In the genomic region with DNA sequence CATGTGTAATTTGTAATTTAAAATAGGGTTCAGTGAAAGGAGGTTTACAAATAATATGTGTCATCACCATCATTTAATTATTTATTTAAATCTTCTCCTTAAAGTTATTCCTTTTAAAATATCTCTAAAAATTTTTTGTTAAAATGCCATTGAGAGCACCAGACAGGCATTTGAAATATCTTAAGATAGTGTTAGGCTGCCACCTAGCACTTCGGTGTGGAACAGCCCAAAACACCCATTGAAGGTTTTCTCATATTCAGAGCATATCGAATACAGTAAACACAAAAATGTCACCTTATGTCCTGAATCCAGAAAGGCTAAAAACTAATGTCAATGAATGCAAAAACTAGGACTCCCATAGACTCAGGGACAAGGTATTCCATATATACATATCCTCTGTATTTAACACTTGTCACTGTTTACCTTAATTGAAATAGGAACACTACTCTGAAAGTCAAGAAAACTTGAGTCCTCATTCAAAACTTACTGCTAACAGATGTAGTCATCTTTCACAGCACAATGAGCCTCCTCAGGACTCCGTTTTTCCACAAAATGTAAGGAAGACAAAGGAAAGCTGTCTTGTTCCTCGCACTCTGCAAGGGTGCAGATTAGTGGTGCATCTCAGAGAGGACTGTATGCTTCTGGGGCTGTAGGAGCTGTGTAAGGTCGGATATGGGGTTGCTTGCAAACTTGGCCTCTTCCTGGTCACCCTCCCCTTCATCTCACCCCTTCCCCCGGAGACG, we compare ENCODE assay signal across 8 cellular contexts.
A peak's percentile ranks its signal among the peaks of the same experiment; 100 is the strongest.
DNase-seq lines count a peak whose midpoint lies in the region; TF ChIP-seq lines count a peak whose summit lies in the region.
"Had no signal": no experiment of that assay in that cellular context is flagged by ENCODE, and none has a peak within 500 bp of the region (broad histone marks: within the 10 kb centered on the region; RNA-seq: fewer than 3 reads in every experiment).

No MANE protein-coding gene starts in this region.

- H3K9me3 ChIP-seq in adrenal gland (replicated peaks in 1 of 3) (no peaks in the 10 kb centered on the region), thyroid gland (no peaks in the 10 kb centered on the region)

- whole genome bisulfite sequencing in adrenal gland, 4 donors: 37 to 44% (median 40%) methylated on average over 7 of the region's 7 CpGs
- 33 to 40% methylated on average over 7 of the region's 7 CpGs for whole genome bisulfite sequencing in thyroid gland, 2 donors

- no peak for TF ChIP-seq POLR2A in adrenal gland (IDR thresholded peaks at IDR 0.05)
- no peak for TF ChIP-seq POLR2A in thyroid gland (IDR thresholded peaks at IDR 0.05)

- H3K27ac ChIP-seq in adrenal gland (no peak overlapping the region), thyroid gland (no peak overlapping the region)

- peak; percentile 23 to 66 (median 58) for TF ChIP-seq CTCF in adrenal gland (IDR thresholded peaks at IDR 0.05)
- peak; percentile 19 to 80 (median 62) for TF ChIP-seq CTCF in thyroid gland (IDR thresholded peaks at IDR 0.05)

- H3K27me3 ChIP-seq in adrenal gland: peaks cover 4% of the 10 kb centered on the region
- no peaks in the 10 kb centered on the region for H3K27me3 ChIP-seq in thyroid gland

- intact Hi-C loops in adrenal gland (cut with DNase I): no loop called here
- intact Hi-C loops in thyroid gland (cut with DNase I): no loop called here

- H3K4me1 ChIP-seq in adrenal gland (replicated peaks in 1 of 2): no peaks in the 10 kb centered on the region
- H3K4me1 ChIP-seq in thyroid gland: no peaks in the 10 kb centered on the region

- DNase-seq in GM03348 (ENCODE audit: low spot score) (peak; percentile 78), H4 (ENCODE audit: low spot score) (peak; percentile 60), NCI-H1105 treated with DMSO at 0.1 percent for 48 hours (lab: John Stamatoyannopoulos, UW) (peak; percentile 69), adrenal gland (peak in 6 of 7 donors; percentile 15 to 58 (median 25)), inferior parietal cortex (ENCODE audit: extremely low spot score) (peak; percentile 68), thyroid gland (peak; percentile 14 to 31)
- no peak for DNase-seq in NK-92 treated with Interleukin-12 subunit alpha and Interleukin-12 subunit beta, amount 100 ng/mL, for 24 hours (lab: John Stamatoyannopoulos, UW)
- DNase-seq: activated naive CD8-positive, alpha-beta T cell treated with anti-CD3 and anti-CD28 coated beads, Interleukin-2, amount 10 ng/mL, durations not matched to agents 7 days and 5 days had no signal

- H3K4me3 ChIP-seq in adrenal gland: no peak overlapping the region
- no peak overlapping the region for H3K4me3 ChIP-seq in thyroid gland (replicated peaks in 1 of 3)

- H3K36me3 ChIP-seq in adrenal gland (replicated peaks in 1 of 2) (no peaks in the 10 kb centered on the region), thyroid gland (no peaks in the 10 kb centered on the region)
